In the genomic region with DNA sequence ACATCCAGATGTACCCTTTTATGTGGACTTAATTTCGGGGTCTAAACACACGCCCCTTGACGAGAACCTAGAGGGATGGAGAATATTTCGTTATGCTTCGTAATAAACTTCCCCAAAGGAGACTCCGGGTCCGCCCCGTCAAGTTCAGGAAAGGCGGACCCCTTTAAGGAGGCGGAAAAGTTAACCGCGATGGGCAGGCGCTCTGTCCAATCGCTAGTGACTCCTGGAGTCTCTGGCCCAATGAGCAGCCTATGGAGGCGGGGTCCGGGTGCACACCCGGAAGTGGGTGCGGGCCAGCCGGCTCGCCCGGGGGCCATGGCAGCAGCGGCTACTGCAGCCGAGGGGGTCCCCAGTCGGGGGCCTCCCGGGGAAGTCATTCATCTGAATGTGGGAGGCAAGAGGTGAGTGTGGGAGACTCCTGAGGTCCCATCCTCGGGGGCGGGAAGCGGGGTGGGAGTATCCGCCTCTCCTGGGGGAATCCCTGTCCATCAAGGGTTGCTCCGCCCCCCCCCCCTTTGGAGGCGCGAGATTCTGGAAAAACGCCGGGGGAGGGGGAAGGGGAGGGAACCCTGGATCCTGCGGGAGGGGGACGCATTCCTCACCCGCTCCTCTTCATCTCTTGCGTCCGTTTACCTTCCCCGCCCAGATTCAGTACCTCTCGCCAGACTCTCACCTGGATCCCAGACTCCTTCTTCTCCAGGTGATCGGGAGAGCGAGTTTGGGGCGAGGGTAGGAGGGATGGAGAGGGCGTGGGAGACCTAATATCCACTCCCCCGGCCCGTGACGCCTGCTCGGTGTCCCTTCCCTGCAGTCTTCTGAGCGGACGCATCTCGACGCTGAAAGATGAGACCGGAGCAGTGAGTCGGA, we compare ENCODE assay signal across 8 cellular contexts.
DNase-seq lines count a peak whose midpoint lies in the region; ATAC-seq and TF ChIP-seq lines count a peak whose summit lies in the region.

Gene SHKBP1, plus strand, starts transcription at position 289 of the 867 bp plus-strand sequence. Its CDS starts 27 bp downstream, at position 316.

- TF ChIP-seq RAD21 in Ishikawa (IDR thresholded peaks at IDR 0.05; ENCODE audit: low read depth): no peak

- H3K4me1 ChIP-seq in mucosa of rectum (ENCODE audit: control insufficient read depth in 2 of 2, insufficient read depth in 2 of 2, low read length in 2 of 2): peaks cover 3 to 9% of the 10 kb centered on the region in 2 donors

- H3K27ac ChIP-seq in epithelial cell of prostate (no peak within 1 kb of the TSS), mucosa of rectum (ENCODE audit: low read depth in 2 of 2, low read length in 2 of 2) (peak within 1 kb of the TSS; percentile 32 to 61)

- H3K4me3 ChIP-seq in mucosa of rectum (ENCODE audit: low read length in 2 of 2): peak within 1 kb of the TSS; percentile 80 to 85

- H3K9ac ChIP-seq in mucosa of rectum (ENCODE audit: low read depth in 1 of 2, low read length in 2 of 2): peak within 1 kb of the TSS; percentile 64 to 73

- TF ChIP-seq EP300 in Ishikawa (IDR thresholded peaks at IDR 0.05; ENCODE audit: borderline replicate concordance): no peak

- no peaks in the 10 kb centered on the region for H3K9me3 ChIP-seq in mucosa of rectum (ENCODE audit: control insufficient read depth in 2 of 2, low read length in 2 of 2)

- H3K27me3 ChIP-seq in mucosa of rectum (ENCODE audit: control insufficient read depth in 2 of 2, insufficient read depth in 2 of 2, low read length in 2 of 2): no peaks in the 10 kb centered on the region

- peak; percentile 93 for DNase-seq in DMS114 treated with DMSO at 0.1 percent for 48 hours (lab: John Stamatoyannopoulos, UW; ENCODE audit: unreplicated experiment)
- DNase-seq in OCI-M2 (lab: John Stamatoyannopoulos, UW; ENCODE audit: unreplicated experiment): peak; percentile 87
- peak; percentile 89 for DNase-seq in activated T-cell treated with anti-CD3 and anti-CD28 coated beads for 48 hours (ENCODE audit: low read depth)
- peak; percentile 49 for DNase-seq in epithelial cell of prostate (ENCODE audit: low read depth, low spot score)
- DNase-seq in stimulated activated CD8-positive, alpha-beta memory T cell treated with anti-CD3 and anti-CD28 coated beads, Interleukin-4, amount 100 ng/mL, for 4 hours (ENCODE audit: low read depth in 2 of 2, low spot score in 1 of 2): peak; percentile 82 to 83

- H3K36me3 ChIP-seq in mucosa of rectum (ENCODE audit: control insufficient read depth in 2 of 2, insufficient read depth in 2 of 2, low read length in 2 of 2): peaks cover 5 to 17% of the 10 kb centered on the region in 2 donors

- peak; percentile 94 for ATAC-seq in GM21619 (IDR thresholded peaks at IDR 0.05; ENCODE audit: unreplicated experiment)

TF ChIP-seq in Ishikawa, 13 proteins besides CTCF, POLR2A, EP300 and RAD21:
- TF ChIP-seq ZBTB7A (IDR thresholded peaks at IDR 0.05; ENCODE audit: low read depth) (no peak), TAF1 (IDR thresholded peaks at IDR 0.05; ENCODE audit: low read depth) (peak; percentile 65), CEBPB (IDR thresholded peaks at IDR 0.05) (no peak), YY1 (IDR thresholded peaks at IDR 0.05; ENCODE audit: low read depth) (peak; percentile 46; the same call in 1 of the 2 replicates), EGR1 (IDR thresholded peaks at IDR 0.05) (no peak)
- TF ChIP-seq, protein P1, sequence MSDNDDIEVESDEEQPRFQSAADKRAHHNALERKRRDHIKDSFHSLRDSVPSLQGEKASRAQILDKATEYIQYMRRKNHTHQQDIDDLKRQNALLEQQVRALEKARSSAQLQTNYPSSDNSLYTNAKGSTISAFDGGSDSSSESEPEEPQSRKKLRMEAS (IDR thresholded peaks at IDR 0.05): peak; percentile 42; the same call in 1 of the 2 replicates
